Comparison of ENCODE assay signal across 14 cellular contexts in the genomic region with DNA sequence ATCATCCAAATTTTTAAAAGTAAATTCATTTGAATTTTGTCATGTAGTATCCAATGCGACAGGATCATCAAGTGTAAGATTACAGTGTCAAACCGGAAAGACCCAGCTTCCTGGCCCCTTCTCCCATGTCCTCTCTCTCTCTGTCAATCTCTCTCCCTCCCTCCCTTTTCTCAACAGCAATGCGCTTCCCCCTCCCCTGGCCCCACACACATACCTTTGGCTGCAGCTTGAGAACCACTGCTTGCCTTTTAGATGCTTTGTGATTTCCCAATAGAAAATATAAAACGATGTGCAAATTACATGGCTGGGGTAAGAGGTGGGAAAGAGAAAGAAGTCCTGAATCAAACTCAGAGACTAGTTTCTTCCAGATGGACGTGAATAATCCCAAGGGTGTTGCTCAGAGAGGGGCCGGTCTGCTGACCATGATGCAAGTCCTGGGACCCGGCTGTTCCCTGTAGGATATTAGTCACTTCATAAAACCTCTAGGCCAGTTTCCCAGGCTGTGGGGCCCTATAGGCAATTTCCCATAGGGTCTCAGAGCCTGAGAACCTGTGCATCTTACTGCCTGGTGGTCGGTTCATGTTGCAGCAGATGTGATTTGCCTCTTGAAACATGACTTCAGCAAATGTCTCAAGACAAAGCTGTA. TPM values are rescaled to one million over a fixed set of nuclear protein-coding genes. Genes with fewer than 3 reads are reported as not detected.
DNase-seq lines count a peak whose midpoint lies in the region; ATAC-seq, FAIRE-seq and TF ChIP-seq lines count a peak whose summit lies in the region.
"Had no signal": no experiment of that assay in that cellular context is flagged by ENCODE, and none has a peak within 500 bp of the region (broad histone marks: within the 10 kb centered on the region; RNA-seq: fewer than 3 reads in every experiment).

No MANE protein-coding gene starts in this region.

- WGBS in suprapubic skin = 66% methylated on average over 8 of the region's 8 CpGs

- no peaks in the 10 kb centered on the region for H3K27me3 ChIP-seq in suprapubic skin

- in situ Hi-C loops in G401 (cut with HindIII; ENCODE audit: low sequenced_read_pairs) = no loop called here

- H3K4me1 Mint-ChIP-seq in activated CD8-positive, alpha-beta T cell treated with anti-CD3 and anti-CD28 coated beads for 36 hours (ENCODE audit: low read depth) = peaks cover 86% of the 10 kb centered on the region
- H3K4me1 Mint-ChIP-seq in activated CD8-positive, alpha-beta T cell treated with anti-CD3 and anti-CD28 coated beads, Interleukin-2, amount 10 ng/mL, durations not matched to agents 7 days and 5 days (ENCODE audit: low read depth) = peaks cover 71% of the 10 kb centered on the region

- ATAC-seq in activated CD8-positive, alpha-beta T cell treated with anti-CD3 and anti-CD28 coated beads for 36 hours = no peak
- no peak for ATAC-seq in activated CD8-positive, alpha-beta T cell treated with anti-CD3 and anti-CD28 coated beads, Interleukin-2, amount 10 ng/mL, durations not matched to agents 7 days and 5 days
- no peak for ATAC-seq in GM18511 (IDR thresholded peaks at IDR 0.05; ENCODE audit: unreplicated experiment)
- ATAC-seq: stimulated activated naive CD8-positive, alpha-beta T cell treated with anti-CD3 and anti-CD28 coated beads, Interleukin-15, Interleukin-2, amounts not matched to agents 100 U/mL and 50 U/mL, for 24 hours had no signal

- no peak for TF ChIP-seq POLR2A in suprapubic skin (IDR thresholded peaks at IDR 0.05)

- peak overlapping the region in 1 of 2 donors; percentile 18 for H3K27ac ChIP-seq in kidney (ENCODE audit: low read depth in 2 of 2, low read length in 2 of 2)
- H3K27ac ChIP-seq in suprapubic skin = peak overlapping the region; percentile 30
- H3K27ac ChIP-seq: 22Rv1 had no signal

- TF ChIP-seq CTCF in activated CD8-positive, alpha-beta T cell treated with anti-CD3 and anti-CD28 coated beads for 36 hours (IDR thresholded peaks at IDR 0.05) = no peak
- TF ChIP-seq CTCF in kidney (IDR thresholded peaks at IDR 0.05; ENCODE audit: borderline replicate concordance, extremely low read depth, insufficient read depth) (no peak), suprapubic skin (IDR thresholded peaks at IDR 0.05) (no peak)

- no peak for FAIRE-seq in kidney (lab: Jason Lieb, UNC)
- FAIRE-seq: GM18507 had no signal

- POLR2A ChIA-PET in activated CD8-positive, alpha-beta T cell treated with anti-CD3 and anti-CD28 coated beads for 36 hours (lab: Charles Lee) = interaction anchor here (0.7 to 7.4 kb wide), 8 partner anchors 10 to 112 kb away, joined by 3 to 78 read pairs (median 8); no protein-coding TSS in a partner anchor
- POLR2A ChIA-PET in activated CD8-positive, alpha-beta T cell treated with anti-CD3 and anti-CD28 coated beads, Interleukin-2, amount 10 ng/mL, durations not matched to agents 7 days and 5 days (lab: Charles Lee) = interaction anchor here (17.9 kb wide), 1 partner anchor 101 kb away, joined by 565 read pairs; no protein-coding TSS in a partner anchor

- no peak overlapping the region for H3K9ac ChIP-seq in kidney (ENCODE audit: low read length in 2 of 2)

- H3K4me3 ChIP-seq in kidney (ENCODE audit: low read length in 2 of 2) (no peak overlapping the region), suprapubic skin (no peak overlapping the region)

- peaks cover 2 to 6% of the 10 kb centered on the region in 2 donors for H3K4me1 ChIP-seq in kidney (ENCODE audit: control insufficient read depth in 1 of 2, insufficient read depth in 1 of 2, low read depth in 1 of 2, low read length in 2 of 2)
- peaks cover 11% of the 10 kb centered on the region for H3K4me1 ChIP-seq in suprapubic skin

- H3K9me3 ChIP-seq in kidney (ENCODE audit: control insufficient read depth in 1 of 2, low read length in 2 of 2) (no peaks in the 10 kb centered on the region), suprapubic skin (no peaks in the 10 kb centered on the region)

- no peaks in the 10 kb centered on the region for H3K36me3 Mint-ChIP-seq in activated CD8-positive, alpha-beta T cell treated with anti-CD3 and anti-CD28 coated beads for 36 hours (ENCODE audit: low read depth)
- peaks cover 6% of the 10 kb centered on the region for H3K36me3 Mint-ChIP-seq in activated CD8-positive, alpha-beta T cell treated with anti-CD3 and anti-CD28 coated beads, Interleukin-2, amount 10 ng/mL, durations not matched to agents 7 days and 5 days (ENCODE audit: low read depth)

- no peak for DNase-seq in activated CD8-positive, alpha-beta T cell treated with anti-CD3 and anti-CD28 coated beads for 36 hours
- no peak for DNase-seq in activated CD8-positive, alpha-beta T cell treated with anti-CD3 and anti-CD28 coated beads, Interleukin-2, amount 10 ng/mL, durations not matched to agents 7 days and 5 days
- DNase-seq in brain pericyte (ENCODE audit: low read depth, low spot score) (peak; percentile 80), kidney (peak; percentile 73), suprapubic skin (ENCODE audit: low spot score in 2 of 2) (no peak), G401 (ENCODE audit: low spot score) (no peak)
- DNase-seq in stimulated activated CD4-positive, alpha-beta T cell treated with anti-CD3 and anti-CD28 coated beads, Interleukin-4, amount 100 ng/mL, for 1 hour = no peak
- DNase-seq: activated naive CD4-positive, alpha-beta T cell treated with Interleukin-2 at 50 U/mL for 16 hours; NCI-H774; posterior cingulate gyrus; stimulated activated naive CD8-positive, alpha-beta T cell treated with anti-CD3 and anti-CD28 coated beads, Interleukin-15, Interleukin-2, amounts not matched to agents 100 U/mL and 50 U/mL, for 24 hours had no signal

- H3K36me3 ChIP-seq in kidney (ENCODE audit: control insufficient read depth in 1 of 2, insufficient read depth in 2 of 2, low read length in 2 of 2) (no peaks in the 10 kb centered on the region), suprapubic skin (no peaks in the 10 kb centered on the region)

- intact Hi-C loops in activated CD8-positive, alpha-beta T cell treated with anti-CD3 and anti-CD28 coated beads for 36 hours (cut with micrococcal nuclease) = loop anchor here (10.0 kb wide), 1 partner anchor 297 kb away; no protein-coding TSS in a partner anchor
- intact Hi-C loops in kidney (cut with DNase I) = no loop called here

- peak overlapping the region; percentile 32 for H3K27ac Mint-ChIP-seq in activated CD8-positive, alpha-beta T cell treated with anti-CD3 and anti-CD28 coated beads for 36 hours
- no peak overlapping the region for H3K27ac Mint-ChIP-seq in activated CD8-positive, alpha-beta T cell treated with anti-CD3 and anti-CD28 coated beads, Interleukin-2, amount 10 ng/mL, durations not matched to agents 7 days and 5 days

- no peaks in the 10 kb centered on the region for H3K9me3 Mint-ChIP-seq in activated CD8-positive, alpha-beta T cell treated with anti-CD3 and anti-CD28 coated beads for 36 hours
- no peaks in the 10 kb centered on the region for H3K9me3 Mint-ChIP-seq in activated CD8-positive, alpha-beta T cell treated with anti-CD3 and anti-CD28 coated beads, Interleukin-2, amount 10 ng/mL, durations not matched to agents 7 days and 5 days (ENCODE audit: insufficient read depth)

- H3K27me3 Mint-ChIP-seq in activated CD8-positive, alpha-beta T cell treated with anti-CD3 and anti-CD28 coated beads for 36 hours = no peaks in the 10 kb centered on the region
- no peaks in the 10 kb centered on the region for H3K27me3 Mint-ChIP-seq in activated CD8-positive, alpha-beta T cell treated with anti-CD3 and anti-CD28 coated beads, Interleukin-2, amount 10 ng/mL, durations not matched to agents 7 days and 5 days (ENCODE audit: low read depth)

- no peak for TF ChIP-seq EP300 in suprapubic skin (IDR thresholded peaks at IDR 0.05)

- H3K4me3 Mint-ChIP-seq in activated CD8-positive, alpha-beta T cell treated with anti-CD3 and anti-CD28 coated beads for 36 hours = no peak overlapping the region
- H3K4me3 Mint-ChIP-seq in activated CD8-positive, alpha-beta T cell treated with anti-CD3 and anti-CD28 coated beads, Interleukin-2, amount 10 ng/mL, durations not matched to agents 7 days and 5 days = no peak overlapping the region

- CTCF ChIA-PET in activated CD8-positive, alpha-beta T cell treated with anti-CD3 and anti-CD28 coated beads for 36 hours (lab: Charles Lee) = interaction anchor here (1.0 to 13.8 kb wide), 8 partner anchors 10 to 210 kb away, joined by 3 to 400 read pairs (median 8); no protein-coding TSS in a partner anchor
- CTCF ChIA-PET in activated CD8-positive, alpha-beta T cell treated with anti-CD3 and anti-CD28 coated beads, Interleukin-2, amount 10 ng/mL, durations not matched to agents 7 days and 5 days (lab: Charles Lee) = interaction anchor here (1.2 to 1.6 kb wide), 2 partner anchors 9 to 11 kb away, joined by 5 to 7 read pairs; no protein-coding TSS in a partner anchor

RNA-seq across cellular contexts. Expression of a gene that starts 34.3 kb away (rescaled TPM):
- total RNA-seq in activated CD8-positive, alpha-beta T cell treated with anti-CD3 and anti-CD28 coated beads for 36 hours = 100 to 1,000 TPM; 527 to 532 TPM
- total RNA-seq in activated CD8-positive, alpha-beta T cell treated with anti-CD3 and anti-CD28 coated beads, Interleukin-2, amount 10 ng/mL, durations not matched to agents 7 days and 5 days = 100 to 1,000 TPM; 456 to 467 TPM
- 124 TPM for total RNA-seq in kidney
- 23.5 TPM for polyA plus RNA-seq in kidney (ENCODE audit: insufficient read depth, low read depth, low replicate concordance)
- 10 to 100 TPM; 21.7 to 42.6 (median 33.7) TPM for total RNA-seq in suprapubic skin
- total RNA-seq in G401 (2014; rRNA removed; shearing (Covaris generic)) = 50.3 and 61.7 TPM in 2 replicates

Comparison
In these comparisons a context has a peak if more than half of its experiments do, and no peak if none do; other contexts are left out.
1. DNase-seq: peak in brain pericyte (single experiment) and kidney (single experiment); none in activated CD8-positive, alpha-beta T cell treated with anti-CD3 and anti-CD28 coated beads for 36 hours (single experiment), activated CD8-positive, alpha-beta T cell treated with anti-CD3 and anti-CD28 coated beads, Interleukin-2, amount 10 ng/mL, durations not matched to agents 7 days and 5 days (single experiment), suprapubic skin (0 of 2), G401 (single experiment) and stimulated activated CD4-positive, alpha-beta T cell treated with anti-CD3 and anti-CD28 coated beads, Interleukin-4, amount 100 ng/mL, for 1 hour (single experiment).